In the genomic region with DNA sequence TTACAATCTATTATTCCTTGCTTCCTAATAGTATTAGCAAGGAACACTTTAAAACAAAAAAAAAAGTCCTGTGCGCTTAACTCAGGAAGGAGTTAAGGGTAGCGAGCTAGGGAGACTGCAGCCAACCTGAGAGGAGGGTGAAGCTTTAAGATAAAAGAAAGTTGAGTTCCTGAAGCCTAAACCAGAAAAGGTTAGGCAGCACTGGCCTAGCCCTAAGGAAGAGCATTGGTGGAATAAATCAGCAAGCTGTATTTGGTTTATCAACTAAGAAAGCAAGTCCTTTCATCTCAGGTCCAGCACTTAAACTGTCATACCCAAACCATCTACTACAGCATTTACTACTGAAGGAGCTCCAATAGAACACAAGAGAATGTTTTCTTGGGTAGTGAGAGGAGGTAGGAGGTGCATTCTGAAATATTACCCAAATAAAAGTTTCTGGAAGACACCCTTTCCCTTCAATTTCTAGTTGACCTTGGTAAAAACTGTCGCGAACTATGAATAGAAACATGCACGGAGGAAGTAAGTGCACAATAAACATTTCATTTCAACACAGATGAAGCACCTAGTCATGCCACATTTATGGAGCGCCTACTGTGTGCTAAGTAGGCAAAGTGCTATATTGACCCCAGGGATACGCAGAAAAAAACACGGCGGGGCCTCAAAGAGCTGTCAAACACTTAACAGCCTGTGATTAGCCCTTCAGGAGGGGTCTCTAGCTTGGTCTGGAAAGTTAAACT, we compare ENCODE assay signal across 8 cellular contexts. TPM values are rescaled to one million over a fixed set of nuclear protein-coding genes. Genes with fewer than 3 reads are reported as not detected.
DNase-seq lines count a peak whose midpoint lies in the region; ATAC-seq lines count a peak whose summit lies in the region.

No MANE protein-coding gene starts in this region.

- peak overlapping the region; percentile 51 for H3K27ac Mint-ChIP-seq in activated CD4-positive, alpha-beta T cell treated with anti-CD3 and anti-CD28 coated beads, Interleukin-2, amount 10 ng/mL, durations not matched to agents 24 days and 14 days
- H3K27ac Mint-ChIP-seq in activated CD8-positive, alpha-beta T cell treated with anti-CD3 and anti-CD28 coated beads, Interleukin-2, amount 10 ng/mL, durations not matched to agents 7 days and 5 days = no peak overlapping the region

- H3K9ac ChIP-seq in iPS-20b (ENCODE audit: low read depth, low read length) (peak overlapping the region; percentile 67; the same call in 1 of the 2 replicates), stomach smooth muscle (ENCODE audit: low read length in 2 of 2) (peak overlapping the region; percentile 69 to 84)

- peaks cover 5% of the 10 kb centered on the region; the same call in 1 of the 2 replicates for H3K36me3 ChIP-seq in iPS-20b (ENCODE audit: insufficient read depth, low read depth, low read length)
- peaks cover 10% of the 10 kb centered on the region in 2 donors for H3K36me3 ChIP-seq in stomach smooth muscle (ENCODE audit: control insufficient read depth in 2 of 2, insufficient read depth in 2 of 2, low read length in 2 of 2)

- CTCF ChIA-PET in activated CD8-positive, alpha-beta T cell treated with anti-CD3 and anti-CD28 coated beads, Interleukin-2, amount 10 ng/mL, durations not matched to agents 7 days and 5 days (lab: Charles Lee) = interaction anchor here (0.5 to 3.1 kb wide), 5 partner anchors 16 to 950 kb away, joined by 3 to 14 read pairs (median 3); a partner anchor contains a TSS

- H3K4me1 Mint-ChIP-seq in activated CD4-positive, alpha-beta T cell treated with anti-CD3 and anti-CD28 coated beads, Interleukin-2, amount 10 ng/mL, durations not matched to agents 24 days and 14 days = peaks cover 20% of the 10 kb centered on the region
- peaks cover 18% of the 10 kb centered on the region for H3K4me1 Mint-ChIP-seq in activated CD8-positive, alpha-beta T cell treated with anti-CD3 and anti-CD28 coated beads, Interleukin-2, amount 10 ng/mL, durations not matched to agents 7 days and 5 days (ENCODE audit: low read depth)

- peak overlapping the region; percentile 84 for H3K4me3 ChIP-seq in iPS-20b (ENCODE audit: low read length)
- H3K4me3 ChIP-seq in stomach smooth muscle (ENCODE audit: low read length in 2 of 2) = peak overlapping the region; percentile 88 to 98

- H3K4me3 Mint-ChIP-seq in activated CD4-positive, alpha-beta T cell treated with anti-CD3 and anti-CD28 coated beads, Interleukin-2, amount 10 ng/mL, durations not matched to agents 24 days and 14 days = peak overlapping the region; percentile 94
- H3K4me3 Mint-ChIP-seq in activated CD8-positive, alpha-beta T cell treated with anti-CD3 and anti-CD28 coated beads, Interleukin-2, amount 10 ng/mL, durations not matched to agents 7 days and 5 days = peak overlapping the region; percentile 94

- no peaks in the 10 kb centered on the region for H3K9me3 ChIP-seq in iPS-20b (ENCODE audit: insufficient read depth, low read depth, low read length)
- no peaks in the 10 kb centered on the region for H3K9me3 ChIP-seq in stomach smooth muscle (ENCODE audit: control insufficient read depth in 2 of 2, low read length in 2 of 2)

- no peaks in the 10 kb centered on the region for H3K9me3 Mint-ChIP-seq in activated CD4-positive, alpha-beta T cell treated with anti-CD3 and anti-CD28 coated beads, Interleukin-2, amount 10 ng/mL, durations not matched to agents 24 days and 14 days
- no peaks in the 10 kb centered on the region for H3K9me3 Mint-ChIP-seq in activated CD8-positive, alpha-beta T cell treated with anti-CD3 and anti-CD28 coated beads, Interleukin-2, amount 10 ng/mL, durations not matched to agents 7 days and 5 days (ENCODE audit: insufficient read depth)

- H3K36me3 Mint-ChIP-seq in activated CD4-positive, alpha-beta T cell treated with anti-CD3 and anti-CD28 coated beads, Interleukin-2, amount 10 ng/mL, durations not matched to agents 24 days and 14 days (ENCODE audit: low read depth) = peaks cover 11% of the 10 kb centered on the region
- peaks cover 19% of the 10 kb centered on the region for H3K36me3 Mint-ChIP-seq in activated CD8-positive, alpha-beta T cell treated with anti-CD3 and anti-CD28 coated beads, Interleukin-2, amount 10 ng/mL, durations not matched to agents 7 days and 5 days (ENCODE audit: low read depth)

- H3K27me3 Mint-ChIP-seq in activated CD4-positive, alpha-beta T cell treated with anti-CD3 and anti-CD28 coated beads, Interleukin-2, amount 10 ng/mL, durations not matched to agents 24 days and 14 days = peaks cover 5% of the 10 kb centered on the region
- H3K27me3 Mint-ChIP-seq in activated CD8-positive, alpha-beta T cell treated with anti-CD3 and anti-CD28 coated beads, Interleukin-2, amount 10 ng/mL, durations not matched to agents 7 days and 5 days (ENCODE audit: low read depth) = peaks cover 8% of the 10 kb centered on the region

- POLR2A ChIA-PET in activated CD8-positive, alpha-beta T cell treated with anti-CD3 and anti-CD28 coated beads, Interleukin-2, amount 10 ng/mL, durations not matched to agents 7 days and 5 days (lab: Charles Lee) = interaction anchor here (0.6 to 3.1 kb wide), 5 partner anchors 11 to 45 kb away, joined by 3 to 13 read pairs (median 6); a partner anchor contains a TSS

- intact Hi-C loops in activated CD4-positive, alpha-beta T cell treated with anti-CD3 and anti-CD28 coated beads, Interleukin-2, amount 10 ng/mL, durations not matched to agents 24 days and 14 days (cut with micrococcal nuclease) = no loop called here

- DNase-seq in activated CD4-positive, alpha-beta T cell treated with anti-CD3 and anti-CD28 coated beads, Interleukin-2, amount 10 ng/mL, durations not matched to agents 24 days and 14 days = no peak
- no peak for DNase-seq in activated CD4-positive, alpha-beta T cell treated with anti-CD3 and anti-CD28 coated beads, Interleukin-2, amount 50 U/mL, for 4 hours
- DNase-seq in activated CD8-positive, alpha-beta T cell treated with anti-CD3 and anti-CD28 coated beads, Interleukin-2, amount 10 ng/mL, durations not matched to agents 7 days and 5 days = no peak
- DNase-seq in NCI-H2029 treated with DMSO at 0.1 percent for 48 hours (lab: John Stamatoyannopoulos, UW) = no peak

- H3K27me3 ChIP-seq in iPS-20b (ENCODE audit: insufficient read depth, low read length) = peaks cover 19% of the 10 kb centered on the region
- H3K27me3 ChIP-seq in stomach smooth muscle (ENCODE audit: control insufficient read depth in 1 of 2, insufficient read depth in 2 of 2, low read length in 2 of 2) = no peaks in the 10 kb centered on the region

- no peak for ATAC-seq in activated CD8-positive, alpha-beta T cell treated with anti-CD3 and anti-CD28 coated beads, Interleukin-2, amount 10 ng/mL, durations not matched to agents 7 days and 5 days
- ATAC-seq in HG03520 (IDR thresholded peaks at IDR 0.05; ENCODE audit: unreplicated experiment) (no peak), GM21619 (IDR thresholded peaks at IDR 0.05; ENCODE audit: unreplicated experiment) (no peak)

- H3K27ac ChIP-seq in iPS-20b (ENCODE audit: low read length) = no peak overlapping the region
- peak overlapping the region; percentile 84 for H3K27ac ChIP-seq in stomach smooth muscle (ENCODE audit: low read length)

- H3K4me1 ChIP-seq in iPS-20b (ENCODE audit: insufficient read depth, low read length) (peaks cover 9% of the 10 kb centered on the region; the same call in 1 of the 2 replicates), stomach smooth muscle (ENCODE audit: control insufficient read depth, insufficient read depth, low read length) (peaks cover 5% of the 10 kb centered on the region)

RNA-seq across cellular contexts. Expression of a gene that starts 1.3 kb away (rescaled TPM):
- 29.4 and 32.6 TPM in 2 replicates for total RNA-seq in activated CD4-positive, alpha-beta T cell treated with anti-CD3 and anti-CD28 coated beads, Interleukin-2, amount 10 ng/mL, durations not matched to agents 24 days and 14 days
- 10 to 100 TPM; 18.7 to 21.8 TPM for total RNA-seq in activated CD8-positive, alpha-beta T cell treated with anti-CD3 and anti-CD28 coated beads, Interleukin-2, amount 10 ng/mL, durations not matched to agents 7 days and 5 days

RNA-seq across cellular contexts. Expression of a gene that starts 17.9 kb away (rescaled TPM):
- total RNA-seq in activated CD4-positive, alpha-beta T cell treated with anti-CD3 and anti-CD28 coated beads, Interleukin-2, amount 10 ng/mL, durations not matched to agents 24 days and 14 days = 55.2 and 56.0 TPM in 2 replicates
- total RNA-seq in activated CD8-positive, alpha-beta T cell treated with anti-CD3 and anti-CD28 coated beads, Interleukin-2, amount 10 ng/mL, durations not matched to agents 7 days and 5 days = 10 to 100 TPM; 51.8 to 53.8 TPM

RNA-seq across cellular contexts. Expression of a gene that starts 44.5 kb away (rescaled TPM):
- 70.2 and 70.9 TPM in 2 replicates for total RNA-seq in activated CD4-positive, alpha-beta T cell treated with anti-CD3 and anti-CD28 coated beads, Interleukin-2, amount 10 ng/mL, durations not matched to agents 24 days and 14 days
- 10 to 100 TPM; 53.8 to 57.4 TPM for total RNA-seq in activated CD8-positive, alpha-beta T cell treated with anti-CD3 and anti-CD28 coated beads, Interleukin-2, amount 10 ng/mL, durations not matched to agents 7 days and 5 days

RNA-seq across cellular contexts. Expression of a gene that starts 44.8 kb away (rescaled TPM):
- total RNA-seq in activated CD4-positive, alpha-beta T cell treated with anti-CD3 and anti-CD28 coated beads, Interleukin-2, amount 10 ng/mL, durations not matched to agents 24 days and 14 days = 89.2 and 97.2 TPM in 2 replicates
- total RNA-seq in activated CD8-positive, alpha-beta T cell treated with anti-CD3 and anti-CD28 coated beads, Interleukin-2, amount 10 ng/mL, durations not matched to agents 7 days and 5 days = 10 to 100 TPM; 61.1 to 64.4 TPM
